Comparison of ENCODE assay signal across 12 cellular contexts in the genomic region with DNA sequence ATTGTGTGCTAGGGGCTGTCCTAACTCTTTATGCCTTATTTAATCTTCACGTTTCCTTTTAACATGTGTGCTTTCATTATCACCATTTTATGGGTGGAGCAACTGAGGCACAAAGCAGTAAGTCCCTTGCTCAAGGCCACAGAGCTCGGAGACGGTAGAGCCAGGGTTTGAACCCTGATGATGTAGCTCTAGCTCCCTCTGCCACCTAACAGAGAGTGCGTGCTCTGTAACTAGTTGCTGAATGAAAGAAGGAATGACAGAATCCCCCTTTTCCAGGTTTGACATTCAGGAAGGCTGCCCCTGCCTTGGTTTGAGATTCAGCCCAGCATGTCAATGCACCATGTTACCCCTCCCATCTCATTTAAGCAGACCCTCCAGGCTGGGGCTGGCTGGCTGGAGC.
"Had no signal": no experiment of that assay in that cellular context is flagged by ENCODE, and none has a peak within 500 bp of the region (broad histone marks: within the 10 kb centered on the region; RNA-seq: fewer than 3 reads in every experiment).

No MANE protein-coding gene starts in this region.

- H3K27me3 ChIP-seq: vagina had no signal

- H3K27ac ChIP-seq: parathyroid adenoma, transverse colon, vagina had no signal

- ATAC-seq: activated T-cell treated with anti-CD3 and anti-CD28 coated beads, Interleukin-2, amount 50 U/mL, for 72 hours; effector memory CD8-positive, alpha-beta T cell; naive thymus-derived CD4-positive, alpha-beta T cell had no signal

- DNase-seq: activated CD4-positive, alpha-beta T cell treated with anti-CD3 and anti-CD28 coated beads for 1 hour; activated CD8-positive, alpha-beta memory T cell treated with anti-CD3 and anti-CD28 coated beads for 24 hours; activated effector memory CD4-positive, alpha-beta T cell treated with anti-CD3 and anti-CD28 coated beads, Interleukin-2, amount 50 U/mL, for 16 hours; activated T-cell treated with anti-CD3 and anti-CD28 coated beads, Interleukin-2, amount 50 U/mL, for 72 hours; effector memory CD8-positive, alpha-beta T cell; naive thymus-derived CD4-positive, alpha-beta T cell; stimulated activated CD4-positive, alpha-beta T cell treated with anti-CD3 and anti-CD28 coated beads, Interleukin-1b, Interleukin-23, amount 100 ng/mL, for 48 hours; stimulated activated CD8-positive, alpha-beta memory T cell treated with anti-CD3 and anti-CD28 coated beads, Interleukin-4, amount 100 ng/mL, for 48 hours; stimulated activated naive CD4-positive, alpha-beta T cell treated with Interleukin-2 at 50 U/mL for 16 hours; transverse colon had no signal

- H3K36me3 ChIP-seq: transverse colon, vagina had no signal

- H3K79me2 ChIP-seq: parathyroid adenoma had no signal

- H3K4me1 ChIP-seq: parathyroid adenoma, transverse colon, vagina had no signal

- H3K4me3 ChIP-seq: transverse colon, vagina had no signal

- H2AFZ ChIP-seq: parathyroid adenoma had no signal

- H3K9me3 ChIP-seq: transverse colon, vagina had no signal
